Comparison of ENCODE assay signal across 8 cellular contexts in the genomic region with DNA sequence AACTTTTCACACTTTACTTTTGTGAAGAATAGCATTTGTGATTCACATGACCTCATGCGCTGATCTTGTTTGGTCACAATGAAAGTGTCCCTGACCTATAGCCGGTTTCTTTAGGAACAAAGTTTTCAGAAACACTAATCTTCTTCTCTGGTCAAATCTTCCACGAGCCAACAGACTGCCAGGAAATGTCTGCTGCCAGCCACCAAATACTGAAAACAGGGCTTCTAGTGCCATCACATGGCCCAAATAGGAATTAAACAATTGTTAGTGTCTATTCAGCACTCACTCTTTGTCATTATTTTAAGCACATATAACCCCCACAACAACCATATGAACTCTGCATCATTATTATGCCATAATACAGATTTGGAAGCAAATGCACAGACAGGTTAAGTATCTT.
DNase-seq lines count a peak whose midpoint lies in the region; ATAC-seq and TF ChIP-seq lines count a peak whose summit lies in the region.

No MANE protein-coding gene starts in this region.

- DNase-seq in NCI-H1105 treated with DMSO at 0.1 percent for 48 hours (lab: John Stamatoyannopoulos, UW) = peak; percentile 61
- peak; percentile 41 for DNase-seq in iPS DF 4.7 (ENCODE audit: extremely low read depth, low spot score)
- no peak for DNase-seq in upper lobe of right lung
- DNase-seq in stimulated activated CD4-positive, alpha-beta T cell treated with anti-CD3 and anti-CD28 coated beads, Interleukin-4, amount 100 ng/mL, for 4 hours = no peak

- no peaks in the 10 kb centered on the region for H3K9me3 ChIP-seq in upper lobe of right lung

- no peak overlapping the region for H3K4me3 ChIP-seq in ACC112 (ENCODE audit: low read depth, low read length)
- H3K4me3 ChIP-seq in upper lobe of right lung = no peak overlapping the region

- peak; percentile 76 for TF ChIP-seq CTCF in VCaP (conservative IDR thresholded peaks at IDR 0.05)
- TF ChIP-seq CTCF in upper lobe of right lung (IDR thresholded peaks at IDR 0.05) = peak; percentile 53

- peak; percentile 58 for ATAC-seq in GM19023 (IDR thresholded peaks at IDR 0.05; ENCODE audit: unreplicated experiment)
- ATAC-seq in upper lobe of right lung = peak; percentile 59
- no peak for ATAC-seq in HG03025 (IDR thresholded peaks at IDR 0.05; ENCODE audit: low FRiP score, unreplicated experiment)

- H3K27ac ChIP-seq in ACC112 (ENCODE audit: low read depth, low read length) = no peak overlapping the region
- H3K27ac ChIP-seq in VCaP = no peak overlapping the region
- H3K27ac ChIP-seq in upper lobe of right lung = no peak overlapping the region

- H3K36me3 ChIP-seq in ACC112 (ENCODE audit: insufficient read depth, low read length) (no peaks in the 10 kb centered on the region), upper lobe of right lung (no peaks in the 10 kb centered on the region)

- H3K79me2 ChIP-seq in ACC112 (ENCODE audit: control insufficient read depth, insufficient read depth, low read length, unreplicated experiment) = no peaks in the 10 kb centered on the region

- no peaks in the 10 kb centered on the region for H3K27me3 ChIP-seq in ACC112 (ENCODE audit: insufficient read depth, low read length)
- no peaks in the 10 kb centered on the region for H3K27me3 ChIP-seq in upper lobe of right lung

- H3K4me1 ChIP-seq in ACC112 (ENCODE audit: control insufficient read depth, insufficient read depth, low read length, unreplicated experiment) = peaks cover 6% of the 10 kb centered on the region
- H3K4me1 ChIP-seq in upper lobe of right lung = no peaks in the 10 kb centered on the region

- H2AFZ ChIP-seq in ACC112 (ENCODE audit: low read length, unreplicated experiment) = peak overlapping the region; percentile 95

- intact Hi-C loops in upper lobe of right lung (cut with DNase I) = no loop called here

Comparison
In these comparisons a context has a peak if more than half of its experiments do, and no peak if none do; other contexts are left out.
1. DNase-seq: peak in NCI-H1105 treated with DMSO at 0.1 percent for 48 hours (single experiment) and iPS DF 4.7 (single experiment); none in upper lobe of right lung (single experiment) and stimulated activated CD4-positive, alpha-beta T cell treated with anti-CD3 and anti-CD28 coated beads, Interleukin-4, amount 100 ng/mL, for 4 hours (0 of 2).